In genomic region chr7:105839271-105839670, GRCh38 we compare ENCODE assay signal across 31 cellular contexts. TPM values are rescaled to one million over a fixed set of nuclear protein-coding genes. Genes with fewer than 3 reads are reported as not detected.
DNase-seq lines count a peak whose midpoint lies in the region; ATAC-seq, FAIRE-seq and TF ChIP-seq lines count a peak whose summit lies in the region.
"Had no signal": no experiment of that assay in that cellular context is flagged by ENCODE, and none has a peak within 500 bp of the region (broad histone marks: within the 10 kb centered on the region; RNA-seq: fewer than 3 reads in every experiment).

No MANE protein-coding gene starts in this region.

- TF ChIP-seq CTCF in esophagus muscularis mucosa (IDR thresholded peaks at IDR 0.05) (no peak), lower leg skin (IDR thresholded peaks at IDR 0.05) (no peak)

- TF ChIP-seq POLR2A in esophagus muscularis mucosa (IDR thresholded peaks at IDR 0.05; ENCODE audit: low read depth), result no peak
- no peak for TF ChIP-seq POLR2A in lower leg skin (IDR thresholded peaks at IDR 0.05)

- TF ChIP-seq EP300 in esophagus muscularis mucosa (IDR thresholded peaks at IDR 0.05), result no peak

- intact Hi-C loops in esophagus muscularis mucosa (cut with DNase I) (no loop called here), lower leg skin (cut with DNase I; ENCODE audit: low total_unique reads) (no loop called here)

- peak overlapping the region; percentile 48 to 72 (median 62) for H3K27ac ChIP-seq in esophagus muscularis mucosa (replicated peaks in 1 of 4)
- H3K27ac ChIP-seq: C4-2B, PC-9, upper lobe of left lung had no signal

- peaks cover 20 to 52% (median 46%) of the 10 kb centered on the region in 4 donors for H3K4me1 ChIP-seq in esophagus muscularis mucosa

- WGBS in esophagus muscularis mucosa, result 48% methylated on average over 2 of the region's 2 CpGs
- 43 to 44% methylated on average over 2 of the region's 2 CpGs for WGBS in lower leg skin, 2 donors

- no peaks in the 10 kb centered on the region for H3K36me3 ChIP-seq in esophagus muscularis mucosa
- H3K36me3 ChIP-seq: MG63, upper lobe of left lung had no signal

- peak; percentile 42 for FAIRE-seq in urothelium cell line (lab: Jason Lieb, UNC)
- FAIRE-seq: GM19239, H54 had no signal

- H3K4me3 ChIP-seq in esophagus muscularis mucosa, result no peak overlapping the region
- H3K4me3 ChIP-seq in lower leg skin (ENCODE audit: low read depth, poor library complexity, severe bottlenecking), result no peak overlapping the region
- H3K4me3 ChIP-seq: lung, MG63, PC-9, upper lobe of left lung had no signal

- ATAC-seq in GM18517 (IDR thresholded peaks at IDR 0.05; ENCODE audit: unreplicated experiment), result no peak
- no peak for ATAC-seq in GM18909 (IDR thresholded peaks at IDR 0.05; ENCODE audit: poor library complexity, unreplicated experiment)
- ATAC-seq: activated CD4-positive, CD25-positive, alpha-beta regulatory T cell treated with anti-CD3 and anti-CD28 coated beads, Interleukin-2, amount 50 U/mL, for 24 hours; activated CD8-positive, alpha-beta memory T cell treated with anti-CD3 and anti-CD28 coated beads, Interleukin-2, amount 10 ng/mL, durations not matched to agents 7 days and 5 days; activated T-cell treated with anti-CD3 and anti-CD28 coated beads, Interleukin-2, amount 50 U/mL, for 4 hours; natural killer cell treated with Interleukin-12 subunit alpha and Interleukin-12 subunit beta and Interleukin-15 and Interleukin-18, amount 100 ng/mL, for 72 hours; stimulated activated memory B cell treated with anti-CD40 and anti-IgM and Interleukin-4, amounts not matched to agents 10 μg/mL and 1 μg/mL and 100 μg/mL, for 72 hours had no signal

- no peaks in the 10 kb centered on the region for H3K9me3 ChIP-seq in esophagus muscularis mucosa
- H3K9me3 ChIP-seq: MG63, upper lobe of left lung had no signal

- H3K27me3 ChIP-seq in esophagus muscularis mucosa, result no peaks in the 10 kb centered on the region
- H3K27me3 ChIP-seq: dorsolateral prefrontal cortex, MG63, upper lobe of left lung had no signal

- DNase-seq in NCI-H2171 treated with DMSO at 0.1 percent for 48 hours (lab: John Stamatoyannopoulos, UW) (peak; percentile 38), NCI-H2171 (lab: John Stamatoyannopoulos, UW) (no peak), NCI-H69 (lab: John Stamatoyannopoulos, UW) (peak; percentile 77), esophagus muscularis mucosa (ENCODE audit: extremely low spot score) (no peak), urothelium cell line (ENCODE audit: low spot score) (no peak), lower leg skin (ENCODE audit: low spot score in 2 of 2) (no peak)
- DNase-seq: 8988T; activated CD4-positive, alpha-beta T cell treated with anti-CD3 and anti-CD28 coated beads, Interleukin-2, amount 50 U/mL, for 4 hours; activated CD8-positive, alpha-beta memory T cell treated with anti-CD3 and anti-CD28 coated beads, Interleukin-2, amount 10 ng/mL, durations not matched to agents 7 days and 5 days; activated gamma-delta T cell; activated T-cell treated with anti-CD3 and anti-CD28 coated beads, Interleukin-2, amount 50 U/mL, for 4 hours; DND-41; hippocampal formation; KBM-7; MG63; NCI-H1417 treated with DMSO at 0.1 percent for 48 hours; NCI-H510A treated with DMSO at 0.1 percent for 48 hours; PC-9; SHP77; T-helper 2 cell had no signal

RNA-seq across cellular contexts. Expression of gene ATXN7L1, which starts 37.1 kb away (rescaled TPM):
- total RNA-seq in esophagus muscularis mucosa (10 to 100 TPM in 2 of 4 donors, 1 to 10 TPM in 2; 4.6 to 12.5 (median 10.1) TPM), lower leg skin (10 to 100 TPM in 1 of 4 donors, 1 to 10 TPM in 3; 8.1 to 13.5 (median 9.1) TPM)

Comparison
In these comparisons a context has a peak if more than half of its experiments do, and no peak if none do; other contexts are left out.
1. DNase-seq: peak in NCI-H2171 treated with DMSO at 0.1 percent for 48 hours (single experiment) and NCI-H69 (single experiment); none in NCI-H2171 (single experiment), esophagus muscularis mucosa (single experiment), urothelium cell line (single experiment) and lower leg skin (0 of 2).